In genomic region chr4:43136752-43137151, GRCh38 we compare ENCODE assay signal across 11 cellular contexts.
"Had no signal": no experiment of that assay in that cellular context is flagged by ENCODE, and none has a peak within 500 bp of the region (broad histone marks: within the 10 kb centered on the region; RNA-seq: fewer than 3 reads in every experiment).

No MANE protein-coding gene starts in this region.

- H3K9me3 ChIP-seq: HAP-1 had no signal

- H3K4me3 ChIP-seq: GM23248, GM23338, HAP-1 had no signal

- H3K4me1 ChIP-seq: HAP-1 had no signal

- H3K36me3 ChIP-seq: HAP-1 had no signal

- H3K27ac ChIP-seq: GM23248 had no signal

- H3K9ac ChIP-seq: GM23248 had no signal

- FAIRE-seq: H1, H54 had no signal

- DNase-seq: GM23248, GOT3, H7, H9, HCEC 1CT, HFFc6 had no signal

- ATAC-seq: GM23338, HCT116 had no signal

- H2AFZ ChIP-seq: GM23248, GM23338 had no signal

- H3K4me2 ChIP-seq: GM23338 had no signal
